Comparison of ENCODE assay signal across 37 cellular contexts in the genomic region with DNA sequence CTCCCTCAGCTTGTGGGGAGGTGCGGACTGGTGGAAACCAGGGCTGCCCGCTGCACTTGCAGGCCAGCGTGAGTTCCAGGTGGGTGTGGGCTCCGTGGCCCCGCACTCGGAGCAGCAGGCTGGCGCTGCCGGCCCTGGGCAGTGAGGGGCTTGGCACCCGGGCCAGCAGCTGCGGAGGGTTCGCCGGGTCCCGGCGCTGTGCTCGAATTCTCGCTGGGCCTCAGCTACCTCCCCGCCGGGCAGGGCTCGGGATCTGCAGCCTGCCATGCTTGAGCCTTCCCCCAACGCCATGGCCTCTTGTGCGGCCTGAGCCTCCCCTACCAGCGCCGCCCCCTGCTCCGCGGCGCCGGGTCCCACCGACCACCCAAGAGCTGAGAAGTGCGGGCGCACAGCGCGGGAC.
DNase-seq lines count a peak whose midpoint lies in the region; ATAC-seq, FAIRE-seq and TF ChIP-seq lines count a peak whose summit lies in the region.
"Had no signal": no experiment of that assay in that cellular context is flagged by ENCODE, and none has a peak within 500 bp of the region (broad histone marks: within the 10 kb centered on the region; RNA-seq: fewer than 3 reads in every experiment).

No MANE protein-coding gene starts in this region.

- no peak overlapping the region for H2BK5ac ChIP-seq in H1 (ENCODE audit: low read depth, low read length)
- H2BK5ac ChIP-seq in mesenchymal stem cell (ENCODE audit: low read depth, low read length, poor library complexity, severe bottlenecking) = no peak overlapping the region
- no peak overlapping the region for H2BK5ac ChIP-seq in neuronal stem cell (ENCODE audit: low read length)

- FAIRE-seq in H1 (lab: Jason Lieb, UNC) = no peak
- FAIRE-seq in kidney (lab: Jason Lieb, UNC) = no peak
- FAIRE-seq: A204.1, A549, D721Med had no signal

- H3K79me2 ChIP-seq in H1 (ENCODE audit: control insufficient read depth in 1 of 2, insufficient read depth in 2 of 2, low read length in 2 of 2) = no peaks in the 10 kb centered on the region

- TF ChIP-seq POLR2A in H1 (IDR thresholded peaks at IDR 0.05; ENCODE audit: control extremely low read depth in 1 of 2, low read depth in 2 of 2, low read length in 2 of 2) = no peak
- TF ChIP-seq POLR2A in thyroid gland (IDR thresholded peaks at IDR 0.05) = no peak

- H3K4me3 ChIP-seq in H1 (ENCODE audit: extremely low read depth in 1 of 4, insufficient read depth in 2 of 4, low read depth in 3 of 4, low read length in 4 of 4) = no peak overlapping the region
- no peak overlapping the region for H3K4me3 ChIP-seq in kidney (ENCODE audit: low read length in 2 of 2)
- H3K4me3 ChIP-seq in mesenchymal stem cell (ENCODE audit: insufficient read depth in 1 of 2, low read depth in 1 of 2, low read length in 2 of 2) = no peak overlapping the region
- H3K4me3 ChIP-seq in neuronal stem cell (ENCODE audit: low read length in 2 of 2) = no peak overlapping the region
- H3K4me3 ChIP-seq in thyroid gland (replicated peaks in 1 of 3) = no peak overlapping the region
- no peak overlapping the region for H3K4me3 ChIP-seq in brain microvascular endothelial cell (ENCODE audit: low read depth, low read length)
- H3K4me3 ChIP-seq: A549; BLaER1; BLaER1 treated with 17β-estradiol and CSF1 and Interleukin-3, amounts not matched to agents 10 nM and 100 nM had no signal

- H3K56ac ChIP-seq in H1 (replicated peaks; ENCODE audit: insufficient read length, low read depth, low read length) = no peak overlapping the region

- CTCF ChIA-PET in H1 (lab: Charles Lee; ENCODE audit: partially characterized antibody) = interaction anchor here (0.8 to 2.0 kb wide), 5 partner anchors 9 to 60 kb away, joined by 3 to 7 read pairs (median 5); no protein-coding TSS in a partner anchor

- TF ChIP-seq CTCF in H1 (IDR thresholded peaks at IDR 0.05; ENCODE audit: control extremely low read depth in 1 of 3, insufficient read depth in 1 of 3, low read depth in 1 of 3, low read length in 3 of 3) = no peak
- TF ChIP-seq CTCF in kidney (IDR thresholded peaks at IDR 0.05; ENCODE audit: borderline replicate concordance, extremely low read depth, insufficient read depth) = no peak
- no peak for TF ChIP-seq CTCF in thyroid gland (IDR thresholded peaks at IDR 0.05)
- TF ChIP-seq CTCF in brain microvascular endothelial cell (IDR thresholded peaks at IDR 0.05; ENCODE audit: low read depth, low read length, missing control alignments) = no peak

- intact Hi-C loops in kidney (cut with DNase I) = no loop called here
- intact Hi-C loops in thyroid gland (cut with DNase I) = no loop called here

- no peak overlapping the region for H3K4me2 ChIP-seq in H1 (ENCODE audit: insufficient read depth in 1 of 2, low read depth in 2 of 2, low read length in 2 of 2)
- H3K4me2 ChIP-seq in mesenchymal stem cell (ENCODE audit: low read length, poor library complexity, severe bottlenecking) = no peak overlapping the region
- no peak overlapping the region for H3K4me2 ChIP-seq in neuronal stem cell (ENCODE audit: insufficient read depth, low read length, poor library complexity, severe bottlenecking)
- H3K4me2 ChIP-seq: A549; BLaER1; BLaER1 treated with 17β-estradiol and CSF1 and Interleukin-3, amounts not matched to agents 10 nM and 100 nM had no signal

- no peaks in the 10 kb centered on the region for H3K4me1 ChIP-seq in H1 (replicated peaks in 1 of 4; ENCODE audit: control insufficient read depth in 3 of 4, insufficient read depth in 4 of 4, low read length in 3 of 4)
- no peaks in the 10 kb centered on the region for H3K4me1 ChIP-seq in kidney (ENCODE audit: control insufficient read depth in 1 of 2, insufficient read depth in 1 of 2, low read depth in 1 of 2, low read length in 2 of 2)
- no peaks in the 10 kb centered on the region for H3K4me1 ChIP-seq in mesenchymal stem cell (ENCODE audit: control insufficient read depth, insufficient read depth, low read depth, low read length)
- H3K4me1 ChIP-seq in neuronal stem cell (ENCODE audit: control insufficient read depth in 2 of 2, insufficient read depth in 1 of 2, low read depth in 1 of 2, low read length in 2 of 2) = no peaks in the 10 kb centered on the region
- H3K4me1 ChIP-seq in thyroid gland = no peaks in the 10 kb centered on the region
- H3K4me1 ChIP-seq: A549, BE2C, Caco-2 had no signal

- H3K36me3 ChIP-seq in H1 (ENCODE audit: control insufficient read depth in 2 of 4, insufficient read depth in 4 of 4, low read length in 3 of 4) (0 out of 8 replicates have a peak, but pooled peaks cover 0 to 4% (median 0%) of the 10 kb centered on the region in 4 experiments), kidney (ENCODE audit: control insufficient read depth in 1 of 2, insufficient read depth in 2 of 2, low read length in 2 of 2) (no peaks in the 10 kb centered on the region), mesenchymal stem cell (ENCODE audit: control insufficient read depth in 1 of 2, insufficient read depth in 2 of 2, low read depth in 1 of 2, low read length in 2 of 2) (no peaks in the 10 kb centered on the region), neuronal stem cell (replicated peaks in 1 of 2; ENCODE audit: control insufficient read depth in 2 of 2, insufficient read depth in 2 of 2, low read length in 2 of 2) (peaks cover 0 to 2% of the 10 kb centered on the region in 2 donors), thyroid gland (no peaks in the 10 kb centered on the region), brain microvascular endothelial cell (replicated peaks) (no peaks in the 10 kb centered on the region)
- H3K36me3 ChIP-seq: BE2C; BLaER1; BLaER1 treated with 17β-estradiol and CSF1 and Interleukin-3, amounts not matched to agents 10 nM and 100 nM had no signal

- no peak overlapping the region for H3K27ac ChIP-seq in H1 (ENCODE audit: low read depth, low read length)
- H3K27ac ChIP-seq in kidney (ENCODE audit: low read depth in 2 of 2, low read length in 2 of 2) = no peak overlapping the region
- no peak overlapping the region for H3K27ac ChIP-seq in mesenchymal stem cell (ENCODE audit: low read length, poor library complexity, severe bottlenecking)
- H3K27ac ChIP-seq in neuronal stem cell (replicated peaks; ENCODE audit: low read length) = no peak overlapping the region
- H3K27ac ChIP-seq in thyroid gland = no peak overlapping the region
- no peak overlapping the region for H3K27ac ChIP-seq in brain microvascular endothelial cell
- H3K27ac ChIP-seq: 22Rv1; A549; BLaER1; BLaER1 treated with 17β-estradiol and CSF1 and Interleukin-3, amounts not matched to agents 10 nM and 100 nM; C4-2B had no signal

- H3K18ac ChIP-seq in H1 (ENCODE audit: extremely low read depth, low read length) = no peak overlapping the region
- no peak overlapping the region for H3K18ac ChIP-seq in mesenchymal stem cell (ENCODE audit: low read depth in 1 of 2, low read length in 2 of 2)
- H3K18ac ChIP-seq in neuronal stem cell (ENCODE audit: low read length) = no peak overlapping the region

- H3K27me3 Mint-ChIP-seq in activated naive CD8-positive, alpha-beta T cell treated with anti-CD3 and anti-CD28 coated beads, Interleukin-2, amount 50 U/mL, for 24 hours = no peaks in the 10 kb centered on the region
- H3K27me3 Mint-ChIP-seq: CD4-positive, alpha-beta T cell had no signal

- no peak overlapping the region for H2BK12ac ChIP-seq in H1 (ENCODE audit: low read depth, low read length)
- H2BK12ac ChIP-seq in mesenchymal stem cell (ENCODE audit: low read length in 2 of 2) = no peak overlapping the region
- H2BK12ac ChIP-seq in neuronal stem cell (ENCODE audit: low read length) = no peak overlapping the region

- no peak overlapping the region for H4K5ac ChIP-seq in H1 (ENCODE audit: insufficient read length, low read depth, low read length)

- no peaks in the 10 kb centered on the region for H4K20me1 ChIP-seq in H1 (replicated peaks in 1 of 2; ENCODE audit: control insufficient read depth in 1 of 2, insufficient read depth in 2 of 2, low read length in 2 of 2)
- H4K20me1 ChIP-seq: BLaER1; BLaER1 treated with 17β-estradiol and CSF1 and Interleukin-3, amounts not matched to agents 10 nM and 100 nM had no signal

- H3K27me3 ChIP-seq in H1 (replicated peaks in 1 of 4; ENCODE audit: control insufficient read depth in 3 of 4, extremely low read depth in 1 of 4, insufficient read depth in 3 of 4, low read length in 3 of 4) (no peaks in the 10 kb centered on the region; a peak in 1 of 7 replicates), mesenchymal stem cell (ENCODE audit: control insufficient read depth in 1 of 2, insufficient read depth in 1 of 2, low read length in 2 of 2) (peaks cover 5 to 51% of the 10 kb centered on the region in 2 experiments), neuronal stem cell (ENCODE audit: control insufficient read depth in 3 of 3, insufficient read depth in 3 of 3, low read depth in 1 of 3, low read length in 3 of 3) (no peaks in the 10 kb centered on the region), thyroid gland (no peaks in the 10 kb centered on the region), brain microvascular endothelial cell (replicated peaks) (no peaks in the 10 kb centered on the region)
- H3K27me3 ChIP-seq: BE2C; BLaER1; BLaER1 treated with 17β-estradiol and CSF1 and Interleukin-3, amounts not matched to agents 10 nM and 100 nM had no signal

- H2BK15ac ChIP-seq in H1 (ENCODE audit: low read length) (no peak overlapping the region; the same call in 1 of the 2 replicates), mesenchymal stem cell (ENCODE audit: low read depth, poor library complexity, severe bottlenecking) (no peak overlapping the region), neuronal stem cell (ENCODE audit: low read length) (no peak overlapping the region)

- H3K23ac ChIP-seq in H1 (ENCODE audit: insufficient read length) = no peak overlapping the region
- H3K23ac ChIP-seq in mesenchymal stem cell (ENCODE audit: low read length in 2 of 2) = no peak overlapping the region
- H3K23ac ChIP-seq in neuronal stem cell (ENCODE audit: low read depth, low read length, poor library complexity) = no peak overlapping the region

- no peak overlapping the region for H2BK120ac ChIP-seq in H1 (replicated peaks; ENCODE audit: low read depth, low read length)
- H2BK120ac ChIP-seq in mesenchymal stem cell (ENCODE audit: low read depth, low read length) = no peak overlapping the region
- H2BK120ac ChIP-seq in neuronal stem cell (ENCODE audit: low read depth, low read length) = no peak overlapping the region

- in situ Hi-C loops in brain microvascular endothelial cell (cut with HindIII; ENCODE audit: low pct_ligation_motif_present, low sequenced_read_pairs) = no loop called here

- no peak overlapping the region for H3K4ac ChIP-seq in H1 (replicated peaks; ENCODE audit: insufficient read length, low read depth, low read length)
- H3K4ac ChIP-seq in mesenchymal stem cell (ENCODE audit: low read depth in 1 of 2, low read length in 2 of 2) = no peak overlapping the region
- no peak overlapping the region for H3K4ac ChIP-seq in neuronal stem cell (ENCODE audit: low read length)

- no peaks in the 10 kb centered on the region for H3K79me1 ChIP-seq in H1 (ENCODE audit: low read depth, low read length)
- no peaks in the 10 kb centered on the region for H3K79me1 ChIP-seq in mesenchymal stem cell (replicated peaks; ENCODE audit: low read length, poor library complexity, severe bottlenecking)
- H3K79me1 ChIP-seq in neuronal stem cell (ENCODE audit: low read depth, low read length) = no peaks in the 10 kb centered on the region

- no peak overlapping the region for H4K91ac ChIP-seq in H1 (replicated peaks; ENCODE audit: insufficient read length, low read length)
- H4K91ac ChIP-seq in mesenchymal stem cell (ENCODE audit: low read length) = peak overlapping the region; percentile 39
- H4K91ac ChIP-seq in neuronal stem cell (ENCODE audit: low read depth, low read length, poor library complexity) = no peak overlapping the region

- peaks cover 9% of the 10 kb centered on the region for H3K9me3 Mint-ChIP-seq in activated naive CD8-positive, alpha-beta T cell treated with anti-CD3 and anti-CD28 coated beads, Interleukin-2, amount 50 U/mL, for 24 hours
- H3K9me3 Mint-ChIP-seq: CD4-positive, alpha-beta T cell; CD8-positive, alpha-beta T cell had no signal

- POLR2A ChIA-PET in H1 (lab: Charles Lee; ENCODE audit: partially characterized antibody) = interaction anchor here (0.6 to 1.2 kb wide), 3 partner anchors 8 to 50 kb away, joined by 3 to 5 read pairs (median 4); no protein-coding TSS in a partner anchor

- TF ChIP-seq EP300 in H1 (IDR thresholded peaks at IDR 0.05; ENCODE audit: borderline replicate concordance in 1 of 2, low read depth in 2 of 2, low read length in 2 of 2) = no peak

- H3K9ac ChIP-seq in H1 (replicated peaks in 1 of 4; ENCODE audit: extremely low read depth in 1 of 4, low read depth in 3 of 4, low read length in 3 of 4) (no peak overlapping the region), kidney (ENCODE audit: low read length in 2 of 2) (no peak overlapping the region), mesenchymal stem cell (ENCODE audit: low read length) (no peak overlapping the region), neuronal stem cell (ENCODE audit: low read depth, low read length, poor library complexity) (no peak overlapping the region)
- H3K9ac ChIP-seq: BLaER1; BLaER1 treated with 17β-estradiol and CSF1 and Interleukin-3, amounts not matched to agents 10 nM and 100 nM had no signal

- no peak overlapping the region for H3K27ac Mint-ChIP-seq in activated naive CD8-positive, alpha-beta T cell treated with anti-CD3 and anti-CD28 coated beads, Interleukin-2, amount 50 U/mL, for 24 hours
- H3K27ac Mint-ChIP-seq: B cell; CD14-positive monocyte; CD4-positive, alpha-beta T cell; CD4-positive, CD25-positive, alpha-beta regulatory T cell; CD8-positive, alpha-beta T cell had no signal

- TF ChIP-seq RAD21 in H1 (IDR thresholded peaks at IDR 0.05 in 1 of 2, conservative IDR thresholded peaks at IDR 0.05 in 1 of 2; ENCODE audit: low read depth in 2 of 2, low read length in 2 of 2) = peak; percentile 4 to 22; a peak in 2 of 4 replicates

- H3K36me3 Mint-ChIP-seq in activated naive CD8-positive, alpha-beta T cell treated with anti-CD3 and anti-CD28 coated beads, Interleukin-2, amount 50 U/mL, for 24 hours (ENCODE audit: low read depth) = peaks cover 4% of the 10 kb centered on the region
- H3K36me3 Mint-ChIP-seq: CD14-positive monocyte; CD4-positive, CD25-positive, alpha-beta regulatory T cell; CD8-positive, alpha-beta T cell had no signal

- ATAC-seq in GM21786 (IDR thresholded peaks at IDR 0.05; ENCODE audit: unreplicated experiment) = no peak
- no peak for ATAC-seq in activated naive CD8-positive, alpha-beta T cell treated with anti-CD3 and anti-CD28 coated beads, Interleukin-2, amount 50 U/mL, for 24 hours
- ATAC-seq: A549; CD8-positive, alpha-beta T cell had no signal

- no peak for DNase-seq in H1 (ENCODE audit: low read depth in 1 of 2, low spot score in 2 of 2)
- peak; percentile 76 for DNase-seq in kidney
- DNase-seq in mesenchymal stem cell = no peak
- no peak for DNase-seq in neuronal stem cell (ENCODE audit: low spot score)
- DNase-seq in thyroid gland = no peak
- DNase-seq in brain microvascular endothelial cell = no peak
- DNase-seq in activated naive CD8-positive, alpha-beta T cell treated with anti-CD3 and anti-CD28 coated beads, Interleukin-2, amount 50 U/mL, for 24 hours = no peak
- DNase-seq: 8988T; ACHN; AML-193; BE2C; C1 segment of cervical spinal cord; Caco-2; Calu3; CD4-positive, alpha-beta memory T cell; CD4-positive, alpha-beta T cell; CD4-positive, CD25-positive, alpha-beta regulatory T cell; CD8-positive, alpha-beta memory T cell; CD8-positive, alpha-beta T cell; COR-L47; DMS 273 treated with DMSO at 0.1 percent for 48 hours; DMS153; DMS53; DMS79; DMS79 treated with DMSO at 0.1 percent for 48 hours; DND-41; EL had no signal

- H2AK5ac ChIP-seq in H1 (ENCODE audit: low read depth, low read length) (no peak overlapping the region), mesenchymal stem cell (ENCODE audit: low read length, severe bottlenecking) (no peak overlapping the region), neuronal stem cell (ENCODE audit: low read depth, low read length) (peak overlapping the region; percentile 33)

- H4K8ac ChIP-seq in H1 (ENCODE audit: extremely low read depth, insufficient read depth, low read length) (no peak overlapping the region), mesenchymal stem cell (ENCODE audit: low read length) (no peak overlapping the region), neuronal stem cell (ENCODE audit: low read depth, low read length) (no peak overlapping the region)

- H3K4me1 Mint-ChIP-seq in activated naive CD8-positive, alpha-beta T cell treated with anti-CD3 and anti-CD28 coated beads, Interleukin-2, amount 50 U/mL, for 24 hours = peaks cover 17% of the 10 kb centered on the region

- H3K14ac ChIP-seq in H1 (ENCODE audit: insufficient read length) (no peak overlapping the region), mesenchymal stem cell (ENCODE audit: low read length in 2 of 2) (no peak overlapping the region), neuronal stem cell (ENCODE audit: low read length) (no peak overlapping the region)

- WGBS in H1 (ENCODE audit: extremely low coverage in 1 of 2, insufficient coverage in 1 of 2, insufficient read length in 1 of 2, insufficient replicate concordance in 2 of 2, low coverage in 1 of 2, low lambda C conversion rate in 2 of 2, missing lambda C conversion rate in 1 of 2), 2 experiments = 97% methylated on average over 17 of the region's 32 CpGs; no CpG with 5 or more reads in 1 of the 2 experiments
- WGBS in mesenchymal stem cell = 98% methylated on average over 32 of the region's 32 CpGs
- no CpG with 5 or more reads among the region's 32 CpGs for WGBS in neuronal stem cell (ENCODE audit: extremely low coverage in 2 of 2, insufficient read length in 2 of 2, insufficient replicate concordance in 1 of 2), 2 donors
- 94 to 97% methylated on average over 14 to 23 of the region's 32 CpGs for WGBS in thyroid gland, 2 donors

- H3K9me3 ChIP-seq in H1 (ENCODE audit: insufficient read depth in 2 of 2, low read depth in 1 of 2, low read length in 1 of 2) (peaks cover 0 to 8% of the 10 kb centered on the region in 2 experiments; a peak in 3 of 4 replicates), kidney (ENCODE audit: control insufficient read depth in 1 of 2, low read length in 2 of 2) (no peaks in the 10 kb centered on the region), mesenchymal stem cell (ENCODE audit: control insufficient read depth, low read length) (peaks cover 8% of the 10 kb centered on the region), neuronal stem cell (replicated peaks in 1 of 2; ENCODE audit: control insufficient read depth in 2 of 2, insufficient read depth in 1 of 2, low read depth in 1 of 2, low read length in 2 of 2) (peaks cover 0 to 6% of the 10 kb centered on the region in 2 donors), thyroid gland (no peaks in the 10 kb centered on the region)
- H3K9me3 ChIP-seq: BE2C had no signal

- H2AFZ ChIP-seq in H1 (ENCODE audit: low read length) (no peak overlapping the region), mesenchymal stem cell (ENCODE audit: low read depth, low read length) (no peak overlapping the region), neuronal stem cell (ENCODE audit: low read length) (no peak overlapping the region)

- no peak overlapping the region for H3K4me3 Mint-ChIP-seq in activated naive CD8-positive, alpha-beta T cell treated with anti-CD3 and anti-CD28 coated beads, Interleukin-2, amount 50 U/mL, for 24 hours
- H3K4me3 Mint-ChIP-seq: B cell; CD14-positive monocyte; CD4-positive, alpha-beta memory T cell; CD4-positive, alpha-beta T cell; CD8-positive, alpha-beta memory T cell; CD8-positive, alpha-beta T cell had no signal

- no peak overlapping the region for H2BK20ac ChIP-seq in H1 (ENCODE audit: low read length)

- no peaks in the 10 kb centered on the region; the same call in 1 of the 2 replicates for H3K23me2 ChIP-seq in H1 (ENCODE audit: low read depth, low read length)
